ENCODE assay signal across 15 cellular contexts in the genomic region with DNA sequence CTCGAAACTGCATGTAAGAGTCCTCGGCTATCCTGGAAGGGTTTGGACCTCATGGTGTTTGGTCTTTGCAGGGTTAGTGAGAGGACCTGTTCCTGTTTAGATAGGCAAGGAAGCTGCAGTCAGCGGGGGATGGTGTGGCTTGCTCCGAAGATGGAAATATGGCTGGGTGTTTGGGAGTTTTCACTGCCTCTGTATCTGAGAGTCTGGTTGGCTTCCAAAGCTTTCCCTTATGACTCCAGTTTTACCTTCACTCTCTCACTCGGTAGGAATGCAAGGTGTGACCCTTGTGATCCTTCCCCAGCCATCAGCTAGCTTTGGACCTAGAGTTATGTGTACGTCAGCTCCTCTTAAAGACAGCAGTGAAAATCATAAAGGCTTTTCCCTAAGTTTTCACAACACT. TPM values are rescaled to one million over a fixed set of nuclear protein-coding genes. Genes with fewer than 3 reads are reported as not detected.
DNase-seq lines count a peak whose midpoint lies in the region; ATAC-seq and TF ChIP-seq lines count a peak whose summit lies in the region.
"Had no signal": no experiment of that assay in that cellular context is flagged by ENCODE, and none has a peak within 500 bp of the region (broad histone marks: within the 10 kb centered on the region; RNA-seq: fewer than 3 reads in every experiment).

No MANE protein-coding gene starts in this region.

- H3K9me3 ChIP-seq in PC-9 (ENCODE audit: insufficient read depth, low read depth) = no peaks in the 10 kb centered on the region
- no peaks in the 10 kb centered on the region for H3K9me3 ChIP-seq in upper lobe of right lung

- no peak overlapping the region for H2AFZ ChIP-seq in PC-9

- H3K4ac ChIP-seq in mesendoderm (ENCODE audit: low read depth, low read length) = no peak overlapping the region

- no peaks in the 10 kb centered on the region for H4K20me1 ChIP-seq in PC-9 (ENCODE audit: insufficient read depth)

- H3K4me3 ChIP-seq in PC-9 = no peak overlapping the region
- H3K4me3 ChIP-seq in mesendoderm (ENCODE audit: low read length) = no peak overlapping the region
- H3K4me3 ChIP-seq in upper lobe of right lung = no peak overlapping the region

- H4K8ac ChIP-seq in mesendoderm (ENCODE audit: low read depth, low read length) = no peak overlapping the region

- no peak overlapping the region for H3K27ac ChIP-seq in PC-9
- peak overlapping the region; percentile 4 for H3K27ac ChIP-seq in mesendoderm (ENCODE audit: low read depth, low read length)
- H3K27ac ChIP-seq in upper lobe of right lung = no peak overlapping the region
- H3K27ac ChIP-seq: C4-2B had no signal

- H2BK15ac ChIP-seq in mesendoderm (replicated peaks; ENCODE audit: low read depth) = no peak overlapping the region

- DNase-seq in PC-9 = no peak
- DNase-seq in endothelial cell (ENCODE audit: low spot score) = no peak
- peak; percentile 60 for DNase-seq in mesendoderm
- DNase-seq in upper lobe of right lung = no peak
- DNase-seq in COLO829 (ENCODE audit: low spot score) = no peak
- DNase-seq in DMS79 treated with DMSO at 0.1 percent for 48 hours (lab: John Stamatoyannopoulos, UW) = no peak
- DNase-seq: GF-D8, GOT3, NCI-H1436, NCI-H1930, NCI-H345, NCI-H524 treated with DMSO at 0.1 percent for 48 hours had no signal

- H3K27me3 ChIP-seq in PC-9 (ENCODE audit: insufficient read depth, low read depth) (no peaks in the 10 kb centered on the region), mesendoderm (ENCODE audit: insufficient read depth, low read length, poor library complexity) (no peaks in the 10 kb centered on the region), upper lobe of right lung (no peaks in the 10 kb centered on the region)

- no peak for TF ChIP-seq CTCF in PC-9 (conservative IDR thresholded peaks at IDR 0.05)
- TF ChIP-seq CTCF in endothelial cell (IDR thresholded peaks at IDR 0.05; ENCODE audit: unreplicated experiment) = no peak
- no peak for TF ChIP-seq CTCF in upper lobe of right lung (IDR thresholded peaks at IDR 0.05)

- H3F3A ChIP-seq in PC-9 (ENCODE audit: insufficient read depth, low read depth) = peaks cover 21% of the 10 kb centered on the region

- WGBS in mesendoderm (ENCODE audit: extremely low coverage, insufficient coverage, low lambda C conversion rate) = no CpG with 5 or more reads among the region's 6 CpGs

- H3K27ac Mint-ChIP-seq in endothelial cell (ENCODE audit: unreplicated experiment) = peak overlapping the region; percentile 98

- CTCF ChIA-PET in PC-9 (lab: Charles Lee) = no interaction called here

- H3K4me1 Mint-ChIP-seq in endothelial cell (ENCODE audit: unreplicated experiment) = peaks cover 37% of the 10 kb centered on the region

- no peak overlapping the region for H2AK5ac ChIP-seq in mesendoderm (ENCODE audit: low read length)

- H2BK5ac ChIP-seq in mesendoderm (ENCODE audit: low read length) = no peak overlapping the region

- H3K4me1 ChIP-seq in PC-9 (replicated peaks; ENCODE audit: insufficient read depth) (peaks cover 40% of the 10 kb centered on the region), mesendoderm (ENCODE audit: control insufficient read depth, low read depth, low read length) (peaks cover 3% of the 10 kb centered on the region), upper lobe of right lung (no peaks in the 10 kb centered on the region)

- no peak overlapping the region for H3K9ac ChIP-seq in mesendoderm (ENCODE audit: low read length)

- H3K18ac ChIP-seq in mesendoderm (ENCODE audit: low read length) = peak overlapping the region; percentile 65

- peaks cover 4% of the 10 kb centered on the region for H3K27me3 Mint-ChIP-seq in endothelial cell (ENCODE audit: unreplicated experiment)

- H3K56ac ChIP-seq in mesendoderm (ENCODE audit: low read length) = peak overlapping the region; percentile 46

- H3K36me3 ChIP-seq in PC-9 (ENCODE audit: low read depth) (no peaks in the 10 kb centered on the region), mesendoderm (ENCODE audit: control insufficient read depth, insufficient read depth, low read length) (peaks cover 1% of the 10 kb centered on the region), upper lobe of right lung (peaks cover 12% of the 10 kb centered on the region)

- H3K4me2 ChIP-seq in PC-9 (peak overlapping the region; percentile 32; the same call in 1 of the 2 replicates), mesendoderm (ENCODE audit: low read length) (no peak overlapping the region)

- no peak overlapping the region for H3K23ac ChIP-seq in mesendoderm (ENCODE audit: low read length)

- peaks cover 19% of the 10 kb centered on the region for H3K36me3 Mint-ChIP-seq in endothelial cell (ENCODE audit: low read depth, unreplicated experiment)

- H3K9me3 Mint-ChIP-seq in endothelial cell (ENCODE audit: unreplicated experiment) = no peaks in the 10 kb centered on the region

- BruUV-seq in PC-9 (replicated peaks; lab: Mats Ljungman, UMichigan) = no TSS peak

- intact Hi-C loops in PC-9 (cut with micrococcal nuclease; ENCODE audit: unreplicated experiment) = no loop called here
- intact Hi-C loops in upper lobe of right lung (cut with DNase I) = no loop called here

- POLR2A ChIA-PET in PC-9 (lab: Charles Lee; ENCODE audit: unreplicated experiment) = interaction anchor here (0.7 kb wide), 1 partner anchor 315 kb away, joined by 4 read pairs; no protein-coding TSS in a partner anchor

- no peaks in the 10 kb centered on the region for H3K79me1 ChIP-seq in mesendoderm (ENCODE audit: low read length)

- no peaks in the 10 kb centered on the region for H3K9me2 ChIP-seq in PC-9 (ENCODE audit: insufficient read depth)

- ATAC-seq in upper lobe of right lung (peak; percentile 88), esophagus mucosa (no peak)
- ATAC-seq: Panc1 had no signal

- H2BK120ac ChIP-seq in mesendoderm (ENCODE audit: low read depth, low read length) = no peak overlapping the region

- H3K79me2 ChIP-seq in PC-9 (ENCODE audit: low read depth) (no peaks in the 10 kb centered on the region), mesendoderm (ENCODE audit: control insufficient read depth, insufficient read depth, low read length) (no peaks in the 10 kb centered on the region)

- no peak overlapping the region for H3K4me3 Mint-ChIP-seq in endothelial cell (ENCODE audit: unreplicated experiment)

- no peak overlapping the region for H4K5ac ChIP-seq in mesendoderm (ENCODE audit: low read length)

RNA-seq across cellular contexts. Expression of gene TMEM87B, which starts 35.6 kb away (rescaled TPM):
- 20.1 and 24.4 TPM in 2 replicates for total RNA-seq in PC-9 (2021)
- 22.6 TPM for total RNA-seq in endothelial cell (ENCODE audit: unreplicated experiment)
- 11.2 TPM for polyA plus RNA-seq in mesendoderm (2013, experiment 1 of 2)
- polyA plus RNA-seq in mesendoderm (2013, experiment 2 of 2) = 11.0 TPM
- 28.0 TPM for total RNA-seq in upper lobe of right lung
- total RNA-seq in esophagus mucosa = 18.7 TPM
